In genomic region chr4:117700111-117700892, GRCh38 we compare ENCODE assay signal across 1 cellular context.
TF ChIP-seq lines count a peak whose summit lies in the region.

No MANE protein-coding gene starts in this region.

TF ChIP-seq in HCT116, 20 proteins besides CTCF, POLR2A, EP300 and RAD21 (continued from another document):
- TF ChIP-seq MAX (IDR thresholded peaks at IDR 0.05) (no peak), FOSL1 (IDR thresholded peaks at IDR 0.05; ENCODE audit: low read depth) (no peak)
